8 cellular contexts compared by ENCODE assay signal in the genomic region with DNA sequence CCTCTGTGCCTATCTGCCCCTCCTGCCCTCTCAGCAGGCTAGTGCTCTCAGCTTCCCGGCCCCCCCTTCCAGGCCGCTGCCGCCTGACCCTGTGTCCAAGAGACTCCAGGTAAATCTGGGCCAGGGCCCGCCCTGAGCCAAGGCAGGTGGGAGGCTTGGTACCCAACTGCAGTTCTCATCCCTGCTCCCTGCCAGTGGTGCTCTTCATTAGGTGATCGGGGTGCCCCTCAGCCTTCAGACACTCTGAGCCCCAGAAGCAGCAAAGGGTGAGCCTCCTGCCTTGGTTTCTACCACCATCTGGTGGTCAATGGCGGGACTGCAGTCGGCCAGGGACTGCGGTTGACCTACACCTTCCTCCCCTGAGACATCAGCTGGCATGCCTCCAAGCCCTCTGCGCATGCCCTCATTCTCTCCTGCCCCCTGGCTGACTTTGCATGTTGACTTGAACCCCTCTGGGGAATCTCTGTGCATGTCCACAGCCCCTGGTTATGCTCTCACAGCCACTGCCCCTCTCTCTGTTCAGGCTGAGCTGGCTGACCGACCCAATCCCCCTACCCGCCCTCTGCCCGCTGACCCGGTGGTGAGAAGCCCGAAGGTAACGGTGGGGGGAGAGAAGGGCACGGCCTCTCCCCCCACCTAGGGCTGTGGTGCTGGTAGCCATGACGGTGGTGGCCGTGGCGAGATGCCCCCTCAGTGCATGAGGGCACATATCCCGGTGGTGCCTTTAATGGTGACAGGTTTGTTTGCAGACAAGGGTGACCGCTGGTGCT. TPM values are rescaled to one million over a fixed set of nuclear protein-coding genes. Genes with fewer than 3 reads are reported as not detected.
A peak's percentile ranks its signal among the peaks of the same experiment; 100 is the strongest.
DNase-seq lines count a peak whose midpoint lies in the region; ATAC-seq and TF ChIP-seq lines count a peak whose summit lies in the region.

No MANE protein-coding gene starts in this region.

- H3K4me3 ChIP-seq in A673 (ENCODE audit: low read depth, low read length, poor library complexity, severe bottlenecking) (peak overlapping the region; percentile 81), NT2/D1 (ENCODE audit: insufficient read length, low read depth) (no peak overlapping the region), mucosa of rectum (ENCODE audit: low read length in 2 of 2) (no peak overlapping the region)

- TF ChIP-seq CTCF in A673 (conservative IDR thresholded peaks at IDR 0.05; ENCODE audit: low read depth, low read length) (peak; percentile 98), endothelial cell (IDR thresholded peaks at IDR 0.05; ENCODE audit: unreplicated experiment) (peak; percentile 96)

- no peaks in the 10 kb centered on the region for H3K9me3 Mint-ChIP-seq in activated CD8-positive, alpha-beta memory T cell treated with anti-CD3 and anti-CD28 coated beads, Interleukin-2, amount 10 ng/mL, durations not matched to agents 7 days and 5 days (ENCODE audit: low read depth)
- no peaks in the 10 kb centered on the region for H3K9me3 Mint-ChIP-seq in endothelial cell (ENCODE audit: unreplicated experiment)

- H3K4me1 ChIP-seq in A673 (ENCODE audit: insufficient read depth, low read length, poor library complexity, severe bottlenecking) (peaks cover 31% of the 10 kb centered on the region), NT2/D1 (ENCODE audit: insufficient read depth, insufficient read length) (peaks cover 20% of the 10 kb centered on the region), mucosa of rectum (ENCODE audit: control insufficient read depth in 2 of 2, insufficient read depth in 2 of 2, low read length in 2 of 2) (peaks cover 32 to 35% of the 10 kb centered on the region in 2 donors)

- peak overlapping the region; percentile 32 for H3K27ac Mint-ChIP-seq in activated CD8-positive, alpha-beta memory T cell treated with anti-CD3 and anti-CD28 coated beads, Interleukin-2, amount 10 ng/mL, durations not matched to agents 7 days and 5 days
- H3K27ac Mint-ChIP-seq in endothelial cell (ENCODE audit: unreplicated experiment), result no peak overlapping the region

- no peak overlapping the region for H3K27ac ChIP-seq in A673 (ENCODE audit: low read depth, low read length, poor library complexity, severe bottlenecking)
- peak overlapping the region in 1 of 2 donors; percentile 1 for H3K27ac ChIP-seq in mucosa of rectum (ENCODE audit: low read depth in 2 of 2, low read length in 2 of 2)

- peaks cover 2% of the 10 kb centered on the region for H3K36me3 Mint-ChIP-seq in activated CD8-positive, alpha-beta memory T cell treated with anti-CD3 and anti-CD28 coated beads, Interleukin-2, amount 10 ng/mL, durations not matched to agents 7 days and 5 days
- peaks cover 32% of the 10 kb centered on the region for H3K36me3 Mint-ChIP-seq in endothelial cell (ENCODE audit: low read depth, unreplicated experiment)

- DNase-seq in A673 (ENCODE audit: low spot score) (peak; percentile 94), NT2/D1 (ENCODE audit: low read depth, low spot score) (peak; percentile 90), endothelial cell (ENCODE audit: low spot score) (peak; percentile 94)
- peak; percentile 96 for DNase-seq in activated CD8-positive, alpha-beta memory T cell treated with anti-CD3 and anti-CD28 coated beads, Interleukin-2, amount 10 ng/mL, durations not matched to agents 7 days and 5 days
- DNase-seq in stimulated activated CD8-positive, alpha-beta memory T cell treated with anti-CD3 and anti-CD28 coated beads, Interleukin-4, amount 100 ng/mL, for 48 hours, result peak; percentile 100

- TF ChIP-seq EP300 in Ishikawa (IDR thresholded peaks at IDR 0.05; ENCODE audit: borderline replicate concordance), result no peak

- peaks cover 4% of the 10 kb centered on the region for H3K27me3 Mint-ChIP-seq in activated CD8-positive, alpha-beta memory T cell treated with anti-CD3 and anti-CD28 coated beads, Interleukin-2, amount 10 ng/mL, durations not matched to agents 7 days and 5 days
- H3K27me3 Mint-ChIP-seq in endothelial cell (ENCODE audit: unreplicated experiment), result peaks cover 18% of the 10 kb centered on the region

- peak overlapping the region; percentile 12 for H3K9ac ChIP-seq in NT2/D1 (ENCODE audit: insufficient read length, low read depth)
- H3K9ac ChIP-seq in mucosa of rectum (ENCODE audit: low read depth in 1 of 2, low read length in 2 of 2), result peak overlapping the region; percentile 8 to 51

- TF ChIP-seq RAD21 in Ishikawa (IDR thresholded peaks at IDR 0.05; ENCODE audit: low read depth), result peak; percentile 96

- no TSS peak for BruUV-seq in A673 (replicated peaks; lab: Mats Ljungman, UMichigan)

- no peak overlapping the region for H3K4me3 Mint-ChIP-seq in activated CD8-positive, alpha-beta memory T cell treated with anti-CD3 and anti-CD28 coated beads, Interleukin-2, amount 10 ng/mL, durations not matched to agents 7 days and 5 days
- H3K4me3 Mint-ChIP-seq in endothelial cell (ENCODE audit: unreplicated experiment), result peak overlapping the region; percentile 37

- H3K4me1 Mint-ChIP-seq in activated CD8-positive, alpha-beta memory T cell treated with anti-CD3 and anti-CD28 coated beads, Interleukin-2, amount 10 ng/mL, durations not matched to agents 7 days and 5 days, result peaks cover 26% of the 10 kb centered on the region
- H3K4me1 Mint-ChIP-seq in endothelial cell (ENCODE audit: unreplicated experiment), result peaks cover 14% of the 10 kb centered on the region

- H3K27me3 ChIP-seq in A673 (replicated peaks; ENCODE audit: insufficient read depth, low read depth, low read length, poor library complexity), result no peaks in the 10 kb centered on the region
- peaks cover 6% of the 10 kb centered on the region for H3K27me3 ChIP-seq in NT2/D1 (ENCODE audit: insufficient read depth, insufficient read length)
- no peaks in the 10 kb centered on the region for H3K27me3 ChIP-seq in mucosa of rectum (ENCODE audit: control insufficient read depth in 2 of 2, insufficient read depth in 2 of 2, low read length in 2 of 2)

- intact Hi-C loops in A673 (cut with micrococcal nuclease; ENCODE audit: unreplicated experiment), result loop anchor here (5.0 kb wide), 3 partner anchors 99 to 579 kb away; a partner anchor contains a TSS

- H3K36me3 ChIP-seq in A673 (ENCODE audit: insufficient read depth, low read length, poor library complexity, severe bottlenecking), result no peaks in the 10 kb centered on the region
- H3K36me3 ChIP-seq in NT2/D1 (ENCODE audit: insufficient read depth, insufficient read length, low read length), result peaks cover 52% of the 10 kb centered on the region
- H3K36me3 ChIP-seq in mucosa of rectum (ENCODE audit: control insufficient read depth in 2 of 2, insufficient read depth in 2 of 2, low read length in 2 of 2), result peaks cover 23% of the 10 kb centered on the region in 2 donors

- peak; percentile 32 for ATAC-seq in GM18520 (IDR thresholded peaks at IDR 0.05; ENCODE audit: unreplicated experiment)
- ATAC-seq in activated CD8-positive, alpha-beta memory T cell treated with anti-CD3 and anti-CD28 coated beads, Interleukin-2, amount 10 ng/mL, durations not matched to agents 7 days and 5 days, result peak; percentile 68

- CTCF ChIA-PET in A673 (lab: Charles Lee), result interaction anchor here (0.6 to 3.8 kb wide), 10 partner anchors 9 to 502 kb away, joined by 3 to 35 read pairs (median 4); a partner anchor contains a TSS
- CTCF ChIA-PET in activated CD8-positive, alpha-beta memory T cell treated with anti-CD3 and anti-CD28 coated beads, Interleukin-2, amount 10 ng/mL, durations not matched to agents 7 days and 5 days (lab: Charles Lee), result interaction anchor here (0.6 to 25.7 kb wide), 33 partner anchors 8 to 502 kb away, joined by 3 to 328 read pairs (median 4); a partner anchor contains a TSS

- H3K9me3 ChIP-seq in A673 (ENCODE audit: low read depth, low read length, poor library complexity, severe bottlenecking) (no peaks in the 10 kb centered on the region), NT2/D1 (ENCODE audit: insufficient read depth, low read length) (peaks cover 8% of the 10 kb centered on the region; the same call in 1 of the 2 replicates), mucosa of rectum (ENCODE audit: control insufficient read depth in 2 of 2, low read length in 2 of 2) (no peaks in the 10 kb centered on the region)

- POLR2A ChIA-PET in A673 (lab: Charles Lee; ENCODE audit: low non-redundant PET), result no interaction called here

TF ChIP-seq in Ishikawa, 13 proteins besides CTCF, POLR2A, EP300 and RAD21:
- TF ChIP-seq NFIC (IDR thresholded peaks at IDR 0.05), result peak; percentile 74
- TF ChIP-seq, protein P1, sequence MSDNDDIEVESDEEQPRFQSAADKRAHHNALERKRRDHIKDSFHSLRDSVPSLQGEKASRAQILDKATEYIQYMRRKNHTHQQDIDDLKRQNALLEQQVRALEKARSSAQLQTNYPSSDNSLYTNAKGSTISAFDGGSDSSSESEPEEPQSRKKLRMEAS (IDR thresholded peaks at IDR 0.05), result no peak

RNA-seq across cellular contexts. Expression of a gene that starts 2.0 kb away (rescaled TPM):
- total RNA-seq in A673 (2021) (17.0 and 18.8 TPM in 2 replicates), endothelial cell (ENCODE audit: unreplicated experiment) (25.2 TPM)
- 1 to 10 TPM; 3.8 to 5.3 TPM for total RNA-seq in activated CD8-positive, alpha-beta memory T cell treated with anti-CD3 and anti-CD28 coated beads, Interleukin-2, amount 10 ng/mL, durations not matched to agents 7 days and 5 days

RNA-seq across cellular contexts. Expression of a gene that starts 10.4 kb away (rescaled TPM):
- total RNA-seq in A673 (2021) (36.3 and 48.5 TPM in 2 replicates), endothelial cell (ENCODE audit: unreplicated experiment) (382 TPM)
- 10 to 100 TPM; 41.7 to 47.5 TPM for total RNA-seq in activated CD8-positive, alpha-beta memory T cell treated with anti-CD3 and anti-CD28 coated beads, Interleukin-2, amount 10 ng/mL, durations not matched to agents 7 days and 5 days

RNA-seq across cellular contexts. Expression of a gene that starts 17.1 kb away (rescaled TPM):
- total RNA-seq in A673 (2021), result 5.8 and 8.9 TPM in 2 replicates
- total RNA-seq in activated CD8-positive, alpha-beta memory T cell treated with anti-CD3 and anti-CD28 coated beads, Interleukin-2, amount 10 ng/mL, durations not matched to agents 7 days and 5 days, result 1 to 10 TPM; 1.9 to 2.8 TPM
- 9.6 TPM for total RNA-seq in endothelial cell (ENCODE audit: unreplicated experiment)

RNA-seq across cellular contexts. Expression of a gene that starts 27.9 kb away (rescaled TPM):
- total RNA-seq in A673 (2021) (not detected in 2 replicates), endothelial cell (ENCODE audit: unreplicated experiment) (not detected)
- total RNA-seq in activated CD8-positive, alpha-beta memory T cell treated with anti-CD3 and anti-CD28 coated beads, Interleukin-2, amount 10 ng/mL, durations not matched to agents 7 days and 5 days, result not detected

RNA-seq across cellular contexts. Expression of a gene that starts 28.0 kb away (rescaled TPM):
- total RNA-seq in A673 (2021) (0.21 TPM in 1 of 2 replicates, not detected in the other), endothelial cell (ENCODE audit: unreplicated experiment) (2.8 TPM)
- under 1 TPM; 0.09 to 0.29 TPM for total RNA-seq in activated CD8-positive, alpha-beta memory T cell treated with anti-CD3 and anti-CD28 coated beads, Interleukin-2, amount 10 ng/mL, durations not matched to agents 7 days and 5 days
